32 cellular contexts compared by ENCODE assay signal in the genomic region with DNA sequence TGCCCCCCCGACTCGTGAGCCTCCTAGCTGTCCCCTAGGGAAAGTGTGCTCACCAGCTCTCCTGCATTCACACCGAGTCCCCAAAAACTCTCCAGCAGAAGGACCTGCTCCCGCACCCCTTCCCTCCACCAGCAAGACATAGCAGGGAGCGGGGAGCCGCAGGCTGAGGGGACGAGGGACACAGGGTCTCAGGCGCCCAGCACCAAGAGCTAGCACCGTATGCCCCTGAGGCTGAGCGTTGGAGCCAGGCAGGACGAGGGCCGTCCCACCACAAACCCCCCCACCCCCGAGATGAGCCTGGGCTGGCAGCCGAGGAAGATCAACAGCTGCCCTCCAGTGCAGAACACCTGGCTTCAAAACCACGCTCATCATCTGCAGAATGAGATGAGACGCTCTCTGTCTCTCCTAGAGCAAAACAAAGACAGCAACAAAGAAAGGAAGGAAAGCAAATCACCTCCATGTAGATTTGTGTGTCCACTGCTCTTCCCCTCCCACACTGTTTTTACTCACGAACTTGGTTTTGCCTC. TPM values are rescaled to one million over a fixed set of nuclear protein-coding genes. Genes with fewer than 3 reads are reported as not detected.
"Had no signal": no experiment of that assay in that cellular context is flagged by ENCODE, and none has a peak within 500 bp of the region (broad histone marks: within the 10 kb centered on the region; RNA-seq: fewer than 3 reads in every experiment).

No MANE protein-coding gene starts in this region.

- H3K4me2 ChIP-seq: hepatocyte had no signal

- H3K4me3 ChIP-seq: ascending aorta, breast epithelium, cardiac muscle cell, colonic mucosa, esophagus squamous epithelium, gastroesophageal sphincter, heart right ventricle, hepatocyte had no signal

- H3K9me3 ChIP-seq: ascending aorta, breast epithelium, colonic mucosa, esophagus squamous epithelium, gastroesophageal sphincter, heart right ventricle had no signal

- H3K27me3 ChIP-seq: ascending aorta, cardiac muscle cell, colonic mucosa, esophagus squamous epithelium, hepatocyte had no signal

- H3K27ac ChIP-seq: ascending aorta, breast epithelium, cardiac muscle cell, colonic mucosa, epithelial cell of prostate, esophagus squamous epithelium, gastroesophageal sphincter, heart right ventricle, hepatocyte had no signal

- H3K36me3 ChIP-seq: ascending aorta, breast epithelium, cardiac muscle cell, colonic mucosa, esophagus squamous epithelium, gastroesophageal sphincter, heart right ventricle had no signal

- ATAC-seq: gastroesophageal sphincter, heart right ventricle, WTC11 had no signal

- FAIRE-seq: endometrium, endothelial cell of umbilical vein had no signal

- H3K79me2 ChIP-seq: hepatocyte had no signal

- DNase-seq: activated CD4-positive, alpha-beta memory T cell treated with anti-CD3 and anti-CD28 coated beads, Interleukin-2, amount 10 ng/mL, durations not matched to agents 7 days and 5 days; activated CD4-positive, alpha-beta T cell treated with anti-CD3 and anti-CD28 coated beads for 1 hour; activated CD4-positive, alpha-beta T cell treated with anti-CD3 and anti-CD28 coated beads for 4 hours; activated CD4-positive, alpha-beta T cell treated with anti-CD3 and anti-CD28 coated beads, Interleukin-2, amount 10 ng/mL, durations not matched to agents 7 days and 5 days; activated CD4-positive, alpha-beta T cell treated with anti-CD3 and anti-CD28 coated beads, Interleukin-2, amount 50 U/mL, for 4 hours; activated effector memory CD4-positive, alpha-beta T cell treated with anti-CD3 and anti-CD28 coated beads, Interleukin-2, amount 50 U/mL, for 16 hours; activated naive CD4-positive, alpha-beta T cell treated with anti-CD3 and anti-CD28 coated beads for 36 hours; activated naive CD8-positive, alpha-beta T cell treated with anti-CD3 and anti-CD28 coated beads, Interleukin-2, amount 10 ng/mL, durations not matched to agents 7 days and 5 days; activated T-cell treated with anti-CD3 and anti-CD28 coated beads, Interleukin-2, amount 50 U/mL, for 1 hour; central memory CD4-positive, alpha-beta T cell; cerebellar nuclear complex; colonic mucosa; effector CD8-positive, alpha-beta T cell; esophagus squamous epithelium; foreskin melanocyte; heart right ventricle; T-helper 2 cell had no signal

- H3K4me1 ChIP-seq: ascending aorta, breast epithelium, colonic mucosa, esophagus squamous epithelium, gastroesophageal sphincter, heart right ventricle had no signal

- H2AFZ ChIP-seq: hepatocyte had no signal

RNA-seq across cellular contexts. Expression of gene SALL3, which starts 39.8 kb away (rescaled TPM):
- total RNA-seq: activated CD4-positive, alpha-beta memory T cell treated with anti-CD3 and anti-CD28 coated beads, Interleukin-2, amount 10 ng/mL, durations not matched to agents 7 days and 5 days; activated CD4-positive, alpha-beta T cell treated with anti-CD3 and anti-CD28 coated beads, Interleukin-2, amount 10 ng/mL, durations not matched to agents 7 days and 5 days; activated naive CD4-positive, alpha-beta T cell treated with anti-CD3 and anti-CD28 coated beads for 36 hours; activated naive CD4-positive, alpha-beta T cell treated with anti-CD3 and anti-CD28 coated beads, Interleukin-2, amount 50 U/mL, for 72 hours; activated naive CD8-positive, alpha-beta T cell treated with anti-CD3 and anti-CD28 coated beads, Interleukin-2, amount 10 ng/mL, durations not matched to agents 7 days and 5 days; activated T-helper 1 cell treated with anti-CD3 and anti-CD28 coated beads, Interleukin-12 subunit alpha, Interleukin-12 subunit beta, Interleukin-2, Interleukin-4 antibody, amounts not matched to agents 30 ng/mL and 10 ng/mL and 1 ng/mL, durations not matched to agents 14 hours and 24 hours and 36 hours; activated T-helper 2 cell treated with anti-CD3 and anti-CD28 coated beads, Interferon-gamma antibody, Interleukin-2, Interleukin-4, amounts not matched to agents 10 μg/mL and 5 μg/mL and 100 μg/mL, durations not matched to agents 14 hours and 24 hours and 36 hours; ascending aorta; breast epithelium; dermis microvascular lymphatic vessel endothelial cell; endothelial cell of umbilical vein; esophagus squamous epithelium; fibroblast of lung; fibroblast of villous mesenchyme; gastroesophageal sphincter had no signal
